ENCODE assay signal across 23 cellular contexts in the genomic region with DNA sequence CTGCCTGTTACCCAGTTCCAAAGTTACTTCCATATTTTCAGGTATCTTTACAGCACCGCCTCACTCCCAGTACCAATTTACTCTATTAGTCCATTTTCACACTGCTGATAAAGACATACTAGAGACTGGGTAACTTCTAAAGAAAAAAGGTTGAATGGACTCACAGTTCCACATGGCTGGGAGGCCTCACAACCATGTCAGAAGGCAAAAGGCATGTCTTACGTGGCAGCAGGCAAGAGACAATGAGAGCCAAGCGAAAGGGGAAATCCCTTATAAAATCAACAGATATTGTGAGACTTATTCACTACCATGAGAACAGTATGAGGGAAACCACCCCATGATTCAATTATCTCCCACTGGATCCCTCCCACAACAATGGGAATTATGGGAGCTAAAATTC. TPM values are rescaled to one million over a fixed set of nuclear protein-coding genes. Genes with fewer than 3 reads are reported as not detected.
A peak's percentile ranks its signal among the peaks of the same experiment; 100 is the strongest.
DNase-seq lines count a peak whose midpoint lies in the region; ATAC-seq, FAIRE-seq and TF ChIP-seq lines count a peak whose summit lies in the region.
"Had no signal": no experiment of that assay in that cellular context is flagged by ENCODE, and none has a peak within 500 bp of the region (broad histone marks: within the 10 kb centered on the region; RNA-seq: fewer than 3 reads in every experiment).

No MANE protein-coding gene starts in this region.

- H3K4me3 Mint-ChIP-seq in activated CD4-positive, alpha-beta T cell treated with anti-CD3 and anti-CD28 coated beads for 36 hours, result no peak overlapping the region
- no peak overlapping the region for H3K4me3 Mint-ChIP-seq in stimulated activated naive CD8-positive, alpha-beta T cell treated with anti-CD3 and anti-CD28 coated beads, Interleukin-15, Interleukin-2, amounts not matched to agents 100 ng/mL and 50 ng/mL, for 24 hours
- H3K4me3 Mint-ChIP-seq in stimulated activated naive CD8-positive, alpha-beta T cell treated with anti-CD3 and anti-CD28 coated beads, Interleukin-15, amount 100 ng/mL, for 72 hours, result no peak overlapping the region
- no peak overlapping the region for H3K4me3 Mint-ChIP-seq in T-helper 2 cell treated with Interferon-gamma antibody and Interleukin-4, amounts not matched to agents 5 μg/mL and 100 μg/mL, for 36 hours
- H3K4me3 Mint-ChIP-seq: CD14-positive monocyte; CD4-positive, alpha-beta memory T cell; GM23338 had no signal

- CTCF ChIA-PET in activated CD4-positive, alpha-beta T cell treated with anti-CD3 and anti-CD28 coated beads for 36 hours (lab: Charles Lee), result no interaction called here

- peaks cover 21 to 23% of the 10 kb centered on the region in 2 experiments for H3K4me1 ChIP-seq in neutrophil (ENCODE audit: control insufficient read depth in 1 of 2, insufficient read depth in 1 of 2, low read depth in 1 of 2, low read length in 1 of 2)
- H3K4me1 ChIP-seq: A549 had no signal

- DNase-seq in activated CD4-positive, alpha-beta T cell treated with anti-CD3 and anti-CD28 coated beads for 36 hours, result no peak
- DNase-seq in activated CD4-positive, alpha-beta T cell treated with anti-CD3 and anti-CD28 coated beads, Interleukin-2, amount 50 U/mL, for 1 hour, result no peak
- no peak for DNase-seq in stimulated activated naive CD8-positive, alpha-beta T cell treated with anti-CD3 and anti-CD28 coated beads, Interleukin-15, amount 100 ng/mL, for 72 hours
- no peak for DNase-seq in urothelium cell line (ENCODE audit: low spot score)
- DNase-seq in T-helper 2 cell treated with Interferon-gamma antibody and Interleukin-4, amounts not matched to agents 5 μg/mL and 100 μg/mL, for 36 hours (ENCODE audit: low spot score), result no peak
- DNase-seq in stimulated activated CD4-positive, alpha-beta T cell treated with anti-CD3 and anti-CD28 coated beads, Interleukin-15, amount 100 ng/mL, for 24 hours, result no peak
- DNase-seq: AML-193; Calu3; CD4-positive, alpha-beta memory T cell; DND-41; EL; HCEC 1CT; IMR-90 had no signal

- peak; percentile 13 for FAIRE-seq in urothelium cell line (lab: Jason Lieb, UNC)
- FAIRE-seq: A549, GM12878, GM19239, H54 had no signal

- H3K36me3 ChIP-seq in neutrophil, result peaks cover 4% of the 10 kb centered on the region

- H3K27ac ChIP-seq in neutrophil, result peak overlapping the region; percentile 31
- H3K27ac ChIP-seq: 22Rv1, A549, HL-60 had no signal

- H3K4me3 ChIP-seq in neutrophil (ENCODE audit: low read depth in 1 of 2, low read length in 1 of 2), result no peak overlapping the region
- H3K4me3 ChIP-seq: A549, GM12878, GM23338 had no signal

- intact Hi-C loops in activated CD4-positive, alpha-beta T cell treated with anti-CD3 and anti-CD28 coated beads for 36 hours (cut with DNase I, micrococcal nuclease), result no loop called here

- H3K27me3 ChIP-seq in neutrophil, result no peaks in the 10 kb centered on the region

- H3K36me3 Mint-ChIP-seq in activated CD4-positive, alpha-beta T cell treated with anti-CD3 and anti-CD28 coated beads for 36 hours (ENCODE audit: low read depth), result peaks cover 23% of the 10 kb centered on the region
- peaks cover 44% of the 10 kb centered on the region for H3K36me3 Mint-ChIP-seq in stimulated activated naive CD8-positive, alpha-beta T cell treated with anti-CD3 and anti-CD28 coated beads, Interleukin-15, Interleukin-2, amounts not matched to agents 100 ng/mL and 50 ng/mL, for 24 hours (ENCODE audit: low read depth)
- peaks cover 21% of the 10 kb centered on the region for H3K36me3 Mint-ChIP-seq in T-helper 2 cell treated with Interferon-gamma antibody and Interleukin-4, amounts not matched to agents 5 μg/mL and 100 μg/mL, for 36 hours (ENCODE audit: low read depth)

- no peak for ATAC-seq in activated CD4-positive, alpha-beta T cell treated with anti-CD3 and anti-CD28 coated beads for 36 hours
- no peak for ATAC-seq in stimulated activated naive CD8-positive, alpha-beta T cell treated with anti-CD3 and anti-CD28 coated beads, Interleukin-15, amount 100 ng/mL, for 72 hours
- ATAC-seq: A549, GM12878, GM23338 had no signal

- no peaks in the 10 kb centered on the region for H3K27me3 Mint-ChIP-seq in activated CD4-positive, alpha-beta T cell treated with anti-CD3 and anti-CD28 coated beads for 36 hours
- no peaks in the 10 kb centered on the region for H3K27me3 Mint-ChIP-seq in stimulated activated naive CD8-positive, alpha-beta T cell treated with anti-CD3 and anti-CD28 coated beads, Interleukin-15, Interleukin-2, amounts not matched to agents 100 ng/mL and 50 ng/mL, for 24 hours
- H3K27me3 Mint-ChIP-seq in stimulated activated naive CD8-positive, alpha-beta T cell treated with anti-CD3 and anti-CD28 coated beads, Interleukin-15, amount 100 ng/mL, for 72 hours, result no peaks in the 10 kb centered on the region
- no peaks in the 10 kb centered on the region for H3K27me3 Mint-ChIP-seq in T-helper 2 cell treated with Interferon-gamma antibody and Interleukin-4, amounts not matched to agents 5 μg/mL and 100 μg/mL, for 36 hours (ENCODE audit: low read depth)
- H3K27me3 Mint-ChIP-seq: CD4-positive, alpha-beta memory T cell had no signal

- peaks cover 17% of the 10 kb centered on the region for H3K4me1 Mint-ChIP-seq in activated CD4-positive, alpha-beta T cell treated with anti-CD3 and anti-CD28 coated beads for 36 hours
- H3K4me1 Mint-ChIP-seq in stimulated activated naive CD8-positive, alpha-beta T cell treated with anti-CD3 and anti-CD28 coated beads, Interleukin-15, Interleukin-2, amounts not matched to agents 100 ng/mL and 50 ng/mL, for 24 hours (ENCODE audit: low read depth), result peaks cover 22% of the 10 kb centered on the region
- H3K4me1 Mint-ChIP-seq in stimulated activated naive CD8-positive, alpha-beta T cell treated with anti-CD3 and anti-CD28 coated beads, Interleukin-15, amount 100 ng/mL, for 72 hours, result peaks cover 23% of the 10 kb centered on the region
- peaks cover 3% of the 10 kb centered on the region for H3K4me1 Mint-ChIP-seq in T-helper 2 cell treated with Interferon-gamma antibody and Interleukin-4, amounts not matched to agents 5 μg/mL and 100 μg/mL, for 36 hours (ENCODE audit: low read depth)
- H3K4me1 Mint-ChIP-seq: GM23338 had no signal

- peak overlapping the region; percentile 8 for H3K27ac Mint-ChIP-seq in activated CD4-positive, alpha-beta T cell treated with anti-CD3 and anti-CD28 coated beads for 36 hours
- H3K27ac Mint-ChIP-seq in stimulated activated naive CD8-positive, alpha-beta T cell treated with anti-CD3 and anti-CD28 coated beads, Interleukin-15, Interleukin-2, amounts not matched to agents 100 ng/mL and 50 ng/mL, for 24 hours, result peak overlapping the region; percentile 47
- no peak overlapping the region for H3K27ac Mint-ChIP-seq in stimulated activated naive CD8-positive, alpha-beta T cell treated with anti-CD3 and anti-CD28 coated beads, Interleukin-15, amount 100 ng/mL, for 72 hours
- H3K27ac Mint-ChIP-seq in T-helper 2 cell treated with Interferon-gamma antibody and Interleukin-4, amounts not matched to agents 5 μg/mL and 100 μg/mL, for 36 hours, result no peak overlapping the region
- H3K27ac Mint-ChIP-seq: CD14-positive monocyte; CD4-positive, alpha-beta memory T cell; GM23338 had no signal

- H3K9me3 ChIP-seq in neutrophil, result no peaks in the 10 kb centered on the region

- POLR2A ChIA-PET in activated CD4-positive, alpha-beta T cell treated with anti-CD3 and anti-CD28 coated beads for 36 hours (lab: Charles Lee), result no interaction called here

- H3K9me3 Mint-ChIP-seq in activated CD4-positive, alpha-beta T cell treated with anti-CD3 and anti-CD28 coated beads for 36 hours (ENCODE audit: low read depth), result peaks cover 8% of the 10 kb centered on the region
- H3K9me3 Mint-ChIP-seq in stimulated activated naive CD8-positive, alpha-beta T cell treated with anti-CD3 and anti-CD28 coated beads, Interleukin-15, Interleukin-2, amounts not matched to agents 100 ng/mL and 50 ng/mL, for 24 hours, result peaks cover 7% of the 10 kb centered on the region
- H3K9me3 Mint-ChIP-seq in stimulated activated naive CD8-positive, alpha-beta T cell treated with anti-CD3 and anti-CD28 coated beads, Interleukin-15, amount 100 ng/mL, for 72 hours, result peaks cover 6 to 9% of the 10 kb centered on the region in 2 donors
- peaks cover 21% of the 10 kb centered on the region for H3K9me3 Mint-ChIP-seq in T-helper 2 cell treated with Interferon-gamma antibody and Interleukin-4, amounts not matched to agents 5 μg/mL and 100 μg/mL, for 36 hours

- TF ChIP-seq CTCF in neutrophil (IDR thresholded peaks at IDR 0.05), result no peak

RNA-seq across cellular contexts. Expression of a gene that starts 9.8 kb away (rescaled TPM):
- total RNA-seq in activated CD4-positive, alpha-beta T cell treated with anti-CD3 and anti-CD28 coated beads for 36 hours, result 10 to 100 TPM; 31.3 to 35.6 TPM

RNA-seq across cellular contexts. Expression of a gene that starts 9.9 kb away (rescaled TPM):
- total RNA-seq in activated CD4-positive, alpha-beta T cell treated with anti-CD3 and anti-CD28 coated beads for 36 hours, result 100 to 1,000 TPM in 1 of 2 experiments, 10 to 100 TPM in 1; 87.7 to 112 TPM

Comparison
In these comparisons a context has a peak if more than half of its experiments do, and no peak if none do; other contexts are left out.
1. H3K27ac Mint-ChIP-seq: peak in activated CD4-positive, alpha-beta T cell treated with anti-CD3 and anti-CD28 coated beads for 36 hours (single experiment) and stimulated activated naive CD8-positive, alpha-beta T cell treated with anti-CD3 and anti-CD28 coated beads, Interleukin-15, Interleukin-2, amounts not matched to agents 100 ng/mL and 50 ng/mL, for 24 hours (single experiment); none in stimulated activated naive CD8-positive, alpha-beta T cell treated with anti-CD3 and anti-CD28 coated beads, Interleukin-15, amount 100 ng/mL, for 72 hours (0 of 2) and T-helper 2 cell treated with Interferon-gamma antibody and Interleukin-4, amounts not matched to agents 5 μg/mL and 100 μg/mL, for 36 hours (single experiment).